Comparison of ENCODE assay signal across 9 cellular contexts in genomic region chr15:52010633-52011595, GRCh38. TPM values are rescaled to one million over a fixed set of nuclear protein-coding genes. Genes with fewer than 3 reads are reported as not detected.
DNase-seq lines count a peak whose midpoint lies in the region; ATAC-seq and TF ChIP-seq lines count a peak whose summit lies in the region.
"Had no signal": no experiment of that assay in that cellular context is flagged by ENCODE, and none has a peak within 500 bp of the region (broad histone marks: within the 10 kb centered on the region; RNA-seq: fewer than 3 reads in every experiment).

No MANE protein-coding gene starts in this region.

- H3K9me3 ChIP-seq in SK-N-SH (no peaks in the 10 kb centered on the region), transverse colon (no peaks in the 10 kb centered on the region)

- no peak for TF ChIP-seq EP300 in SK-N-SH (IDR thresholded peaks at IDR 0.05; ENCODE audit: borderline replicate concordance in 1 of 2, low read depth in 1 of 2, low read length in 1 of 2)
- TF ChIP-seq EP300 in transverse colon (IDR thresholded peaks at IDR 0.05; ENCODE audit: low read depth), result no peak

- no peak overlapping the region for H3K4me2 ChIP-seq in SK-N-SH

- H3K27me3 Mint-ChIP-seq in activated naive CD4-positive, alpha-beta T cell treated with anti-CD3 and anti-CD28 coated beads for 36 hours (ENCODE audit: low read depth), result no peaks in the 10 kb centered on the region
- no peaks in the 10 kb centered on the region for H3K27me3 Mint-ChIP-seq in activated naive CD4-positive, alpha-beta T cell treated with anti-CD3 and anti-CD28 coated beads, Interleukin-2, amount 10 ng/mL, durations not matched to agents 7 days and 5 days

- H3K36me3 Mint-ChIP-seq in activated naive CD4-positive, alpha-beta T cell treated with anti-CD3 and anti-CD28 coated beads for 36 hours (ENCODE audit: low read depth), result no peaks in the 10 kb centered on the region
- H3K36me3 Mint-ChIP-seq in activated naive CD4-positive, alpha-beta T cell treated with anti-CD3 and anti-CD28 coated beads, Interleukin-2, amount 10 ng/mL, durations not matched to agents 7 days and 5 days, result no peaks in the 10 kb centered on the region

- no peak for TF ChIP-seq CTCF in SK-N-SH (IDR thresholded peaks at IDR 0.05)
- no peak for TF ChIP-seq CTCF in transverse colon (IDR thresholded peaks at IDR 0.05)

- peak overlapping the region in 1 of 2 experiments; percentile 40; a peak in 1 of 4 replicates for H3K27ac ChIP-seq in SK-N-SH (ENCODE audit: low read depth in 2 of 2, low read length in 1 of 2)
- H3K27ac ChIP-seq in transverse colon, result peak overlapping the region; percentile 26 to 62 (median 42)

- no peak overlapping the region for H3K27ac Mint-ChIP-seq in activated naive CD4-positive, alpha-beta T cell treated with anti-CD3 and anti-CD28 coated beads for 36 hours
- H3K27ac Mint-ChIP-seq in activated naive CD4-positive, alpha-beta T cell treated with anti-CD3 and anti-CD28 coated beads, Interleukin-2, amount 10 ng/mL, durations not matched to agents 7 days and 5 days, result no peak overlapping the region

- no peak for ATAC-seq in HG03469 (IDR thresholded peaks at IDR 0.05; ENCODE audit: unreplicated experiment)
- no peak for ATAC-seq in GM19467 (IDR thresholded peaks at IDR 0.05; ENCODE audit: unreplicated experiment)

- TF ChIP-seq POLR2A in transverse colon (IDR thresholded peaks at IDR 0.05), result no peak

- 43% methylated on average over 10 of the region's 14 CpGs for WGBS in SK-N-SH (ENCODE audit: low lambda C conversion rate)
- 64 to 86% methylated on average over 4 to 14 of the region's 14 CpGs for WGBS in transverse colon (ENCODE audit: low coverage in 1 of 2), 2 donors

- POLR2A ChIA-PET in SK-N-SH (lab: Yijun Ruan, JAX), result no interaction called here

- H3K4me3 Mint-ChIP-seq in activated naive CD4-positive, alpha-beta T cell treated with anti-CD3 and anti-CD28 coated beads for 36 hours, result no peak overlapping the region
- H3K4me3 Mint-ChIP-seq in activated naive CD4-positive, alpha-beta T cell treated with anti-CD3 and anti-CD28 coated beads, Interleukin-2, amount 10 ng/mL, durations not matched to agents 7 days and 5 days, result no peak overlapping the region

- H4K20me1 ChIP-seq in SK-N-SH (ENCODE audit: insufficient read depth), result no peaks in the 10 kb centered on the region

- H3K4me3 ChIP-seq in SK-N-SH (ENCODE audit: low read depth in 2 of 2, low read length in 1 of 2), result no peak overlapping the region
- no peak overlapping the region for H3K4me3 ChIP-seq in transverse colon

- no peaks in the 10 kb centered on the region for H3K9me2 ChIP-seq in SK-N-SH

- TF ChIP-seq RAD21 in SK-N-SH (IDR thresholded peaks at IDR 0.05; ENCODE audit: low read length), result no peak

- H3F3A ChIP-seq in SK-N-SH (replicated peaks; ENCODE audit: insufficient read depth), result peaks cover 9% of the 10 kb centered on the region

- no peaks in the 10 kb centered on the region for H3K79me2 ChIP-seq in SK-N-SH (ENCODE audit: insufficient read depth)

- intact Hi-C loops in activated naive CD4-positive, alpha-beta T cell treated with anti-CD3 and anti-CD28 coated beads for 36 hours (cut with micrococcal nuclease), result loop anchor here (5.0 to 10.0 kb wide), 2 partner anchors 149 to 1876 kb away; no protein-coding TSS in a partner anchor
- intact Hi-C loops in transverse colon (cut with DNase I; ENCODE audit: low total_unique reads), result no loop called here

- H3K4me1 ChIP-seq in SK-N-SH (ENCODE audit: control insufficient read depth in 1 of 2, insufficient read depth in 2 of 2, low read depth in 1 of 2, low read length in 1 of 2), result no peaks in the 10 kb centered on the region; a peak in 3 of 4 replicates
- peaks cover 0 to 40% (median 6%) of the 10 kb centered on the region in 4 donors for H3K4me1 ChIP-seq in transverse colon

- in situ Hi-C loops in transverse colon (cut with MboI; ENCODE audit: low pct_ligation_motif_present in 1 of 4, low pct_unique_long_range_greater_than_20kb in 1 of 4, low sequenced_read_pairs in 3 of 4), result no loop called here

- H3K27me3 ChIP-seq in SK-N-SH (ENCODE audit: insufficient read depth), result no peaks in the 10 kb centered on the region
- no peaks in the 10 kb centered on the region for H3K27me3 ChIP-seq in transverse colon

- no peaks in the 10 kb centered on the region for H3K9me3 Mint-ChIP-seq in activated naive CD4-positive, alpha-beta T cell treated with anti-CD3 and anti-CD28 coated beads for 36 hours
- H3K9me3 Mint-ChIP-seq in activated naive CD4-positive, alpha-beta T cell treated with anti-CD3 and anti-CD28 coated beads, Interleukin-2, amount 10 ng/mL, durations not matched to agents 7 days and 5 days, result no peaks in the 10 kb centered on the region

- CTCF ChIA-PET in activated naive CD4-positive, alpha-beta T cell treated with anti-CD3 and anti-CD28 coated beads for 36 hours (lab: Charles Lee), result interaction anchor here (1.0 kb wide), 1 partner anchor 216 kb away, joined by 3 read pairs; no protein-coding TSS in a partner anchor
- CTCF ChIA-PET in activated naive CD4-positive, alpha-beta T cell treated with anti-CD3 and anti-CD28 coated beads, Interleukin-2, amount 10 ng/mL, durations not matched to agents 7 days and 5 days (lab: Charles Lee), result interaction anchor here (0.6 kb wide), 1 partner anchor 128 kb away, joined by 3 read pairs; no protein-coding TSS in a partner anchor
- CTCF ChIA-PET in SK-N-SH (lab: Yijun Ruan, JAX), result no interaction called here

- DNase-seq in activated naive CD4-positive, alpha-beta T cell treated with anti-CD3 and anti-CD28 coated beads for 36 hours, result peak; percentile 85
- DNase-seq in activated naive CD4-positive, alpha-beta T cell treated with anti-CD3 and anti-CD28 coated beads, Interleukin-2, amount 10 ng/mL, durations not matched to agents 7 days and 5 days, result no peak
- DNase-seq in SK-N-SH, result no peak
- DNase-seq in fibroblast of the conjunctiva (ENCODE audit: low read depth), result peak; percentile 68
- no peak for DNase-seq in transverse colon
- no peak for DNase-seq in D341Med (ENCODE audit: low spot score)
- DNase-seq: NCI-H1694 had no signal

- H3K4me1 Mint-ChIP-seq in activated naive CD4-positive, alpha-beta T cell treated with anti-CD3 and anti-CD28 coated beads for 36 hours (ENCODE audit: low read depth), result peaks cover 57% of the 10 kb centered on the region
- H3K4me1 Mint-ChIP-seq in activated naive CD4-positive, alpha-beta T cell treated with anti-CD3 and anti-CD28 coated beads, Interleukin-2, amount 10 ng/mL, durations not matched to agents 7 days and 5 days, result peaks cover 50% of the 10 kb centered on the region

- H3K36me3 ChIP-seq in SK-N-SH (replicated peaks in 1 of 2; ENCODE audit: control insufficient read depth in 1 of 2, insufficient read depth in 2 of 2, low read length in 1 of 2) (no peaks in the 10 kb centered on the region), transverse colon (no peaks in the 10 kb centered on the region)

- no peak overlapping the region for H2AFZ ChIP-seq in SK-N-SH (ENCODE audit: low read depth)

- no peak overlapping the region; the same call in 1 of the 2 replicates for H3K9ac ChIP-seq in SK-N-SH

TF ChIP-seq in SK-N-SH, 30 proteins besides CTCF, POLR2A, EP300 and RAD21 (continues in another document):
- TF ChIP-seq RFX5 (IDR thresholded peaks at IDR 0.05; ENCODE audit: low read length) (no peak), FOSL2 (IDR thresholded peaks at IDR 0.05; ENCODE audit: borderline replicate concordance, low read depth) (no peak), PBX3 (IDR thresholded peaks at IDR 0.05) (no peak), JUND (IDR thresholded peaks at IDR 0.05) (0 out of 2 replicates have a peak, but pooled peaks have one; percentile 10), EZH2phosphoT487 (IDR thresholded peaks at IDR 0.05; ENCODE audit: borderline replicate concordance, low read depth) (no peak), POLR2AphosphoS5 (IDR thresholded peaks at IDR 0.05; ENCODE audit: low read depth, low read length) (no peak), ZBTB33 (IDR thresholded peaks at IDR 0.05; ENCODE audit: borderline replicate concordance, low read depth) (no peak), TCF12 (IDR thresholded peaks at IDR 0.05) (no peak), MAX (IDR thresholded peaks at IDR 0.05; ENCODE audit: low read depth) (no peak)

RNA-seq across cellular contexts. Expression of gene MAPK6, which starts 8.1 kb away (rescaled TPM):
- 10 to 100 TPM; 16.7 to 17.2 TPM for total RNA-seq in activated naive CD4-positive, alpha-beta T cell treated with anti-CD3 and anti-CD28 coated beads for 36 hours
- 16.9 and 23.0 TPM in 2 replicates for polyA plus RNA-seq in SK-N-SH (2012; rRNA removed)
- 29.8 and 32.6 TPM in 2 replicates for polyA plus RNA-seq in SK-N-SH (2012; cell fraction: cytosol; rRNA removed)
- polyA plus RNA-seq in SK-N-SH (2012; cell fraction: nucleus; rRNA removed), result 7.9 and 16.8 TPM in 2 replicates
- total RNA-seq in transverse colon, result 10 to 100 TPM; 30.3 to 69.4 (median 42.0) TPM

RNA-seq across cellular contexts. Expression of gene LEO1, which starts 39.3 kb away (rescaled TPM):
- 10 to 100 TPM; 21.0 to 23.8 TPM for total RNA-seq in activated naive CD4-positive, alpha-beta T cell treated with anti-CD3 and anti-CD28 coated beads for 36 hours
- 6.7 and 7.0 TPM in 2 replicates for polyA plus RNA-seq in SK-N-SH (2012; rRNA removed)
- 11.1 and 20.0 TPM in 2 replicates for polyA plus RNA-seq in SK-N-SH (2012; cell fraction: cytosol; rRNA removed)
- 4.6 and 7.8 TPM in 2 replicates for polyA plus RNA-seq in SK-N-SH (2012; cell fraction: nucleus; rRNA removed)
- total RNA-seq in transverse colon, result 10 to 100 TPM; 27.2 to 38.2 (median 30.9) TPM

Comparison
In these comparisons a context has a peak if more than half of its experiments do, and no peak if none do; other contexts are left out.
1. DNase-seq: peak in activated naive CD4-positive, alpha-beta T cell treated with anti-CD3 and anti-CD28 coated beads for 36 hours (single experiment) and fibroblast of the conjunctiva (single experiment); none in activated naive CD4-positive, alpha-beta T cell treated with anti-CD3 and anti-CD28 coated beads, Interleukin-2, amount 10 ng/mL, durations not matched to agents 7 days and 5 days (single experiment), SK-N-SH (single experiment), transverse colon (single experiment) and D341Med (single experiment).